26 cellular contexts compared by ENCODE assay signal in the genomic region with DNA sequence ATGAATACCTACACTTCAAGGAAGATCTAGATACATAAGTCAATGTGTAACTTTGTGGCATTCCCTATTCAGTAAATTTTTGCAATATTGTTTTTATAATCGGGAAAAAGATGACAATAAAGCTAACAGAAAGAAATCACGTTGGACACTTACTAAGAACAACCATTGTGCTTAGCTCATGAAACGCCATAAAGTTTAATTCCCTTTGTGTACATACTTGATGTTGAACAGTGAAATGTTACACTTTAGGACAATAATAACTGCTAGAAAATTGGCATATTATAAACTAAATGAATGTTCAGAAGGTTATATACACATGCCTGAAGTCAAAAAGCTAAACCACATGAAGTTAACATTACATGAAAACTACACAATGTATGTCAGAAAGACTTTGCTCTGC.
"Had no signal": no experiment of that assay in that cellular context is flagged by ENCODE, and none has a peak within 500 bp of the region (broad histone marks: within the 10 kb centered on the region; RNA-seq: fewer than 3 reads in every experiment).

No MANE protein-coding gene starts in this region.

- H3K9ac ChIP-seq: neural progenitor cell, parathyroid adenoma had no signal

- H3K9me3 ChIP-seq: ovary, psoas muscle, right lobe of liver, sigmoid colon, stomach, thoracic aorta, thyroid gland, upper lobe of left lung, vagina had no signal

- H3K4me3 ChIP-seq: neural progenitor cell, ovary, psoas muscle, right lobe of liver, sigmoid colon, stomach, thoracic aorta, thyroid gland, tibial nerve, upper lobe of left lung, vagina had no signal

- H3K27ac ChIP-seq: neural progenitor cell, ovary, parathyroid adenoma, psoas muscle, right lobe of liver, sigmoid colon, stomach, thoracic aorta, thyroid gland, tibial nerve, upper lobe of left lung, vagina had no signal

- ATAC-seq: natural killer cell; psoas muscle; right cardiac atrium; right lobe of liver; stimulated activated effector memory CD8-positive, alpha-beta T cell treated with anti-CD3 and anti-CD28 coated beads, Interleukin-12 subunit alpha, Interleukin-12 subunit beta, amount 100 ng/mL, for 72 hours; stimulated activated naive B cell treated with anti-CD40 and anti-IgM and Interleukin-4, amounts not matched to agents 10 μg/mL and 1 μg/mL and 100 μg/mL, for 72 hours had no signal

- H3K36me3 ChIP-seq: ovary had no signal

- H3K27me3 ChIP-seq: neural progenitor cell, ovary, right lobe of liver, sigmoid colon, stomach, thyroid gland, tibial nerve, upper lobe of left lung, vagina had no signal

- DNase-seq: natural killer cell; occipital lobe; ovary; posterior cingulate gyrus; psoas muscle; right cardiac atrium; right lobe of liver; sigmoid colon; small intestine; stimulated activated CD4-positive, alpha-beta T cell treated with anti-CD3 and anti-CD28 coated beads, Interleukin-15, amount 100 ng/mL, for 24 hours; stimulated activated CD4-positive, alpha-beta T cell treated with anti-CD3 and anti-CD28 coated beads, Interleukin-2, amount 100 ng/mL, for 24 hours; stimulated activated CD4-positive, alpha-beta T cell treated with anti-CD3 and anti-CD28 coated beads, Interleukin-2, amount 100 ng/mL, for 48 hours; stimulated activated CD4-positive, alpha-beta T cell treated with anti-CD3 and anti-CD28 coated beads, Interleukin-4, amount 100 ng/mL, for 24 hours; stimulated activated naive B cell treated with anti-CD40 and anti-IgM and Interleukin-4, amounts not matched to agents 10 μg/mL and 1 μg/mL and 100 μg/mL, for 72 hours; stimulated activated naive CD4-positive, alpha-beta T cell treated with Interleukin-2 at 50 U/mL for 16 hours; stomach; thyroid gland; trophoblast cell; upper lobe of left lung had no signal

- H3K4me1 ChIP-seq: parathyroid adenoma, right lobe of liver, thyroid gland, upper lobe of left lung, vagina had no signal

- H3K4me2 ChIP-seq: neural progenitor cell had no signal

- FAIRE-seq: small intestine, urothelium cell line had no signal
